ENCODE assay signal across 10 cellular contexts in the genomic region with DNA sequence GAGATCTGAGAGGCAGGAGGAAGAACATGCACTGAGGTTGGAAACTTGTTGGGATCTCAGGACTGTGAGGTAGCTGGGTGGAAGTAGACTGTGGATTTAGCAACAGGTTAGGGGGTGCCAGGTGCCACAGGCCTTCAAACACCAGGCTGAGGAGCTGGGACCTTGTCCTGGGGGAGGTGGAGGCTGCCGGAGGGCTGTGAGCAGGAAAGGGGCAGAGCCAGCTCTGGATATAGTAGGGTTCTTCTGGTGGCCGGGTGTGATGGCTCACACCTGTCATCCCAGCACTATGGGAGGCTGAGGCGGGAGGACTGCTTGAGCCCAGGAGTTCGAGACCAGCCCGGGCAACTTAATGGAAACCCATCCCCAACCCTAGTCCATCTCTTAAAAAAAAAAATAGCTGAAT. TPM values are rescaled to one million over a fixed set of nuclear protein-coding genes. Genes with fewer than 3 reads are reported as not detected.
A peak's percentile ranks its signal among the peaks of the same experiment; 100 is the strongest.
DNase-seq lines count a peak whose midpoint lies in the region; ATAC-seq and TF ChIP-seq lines count a peak whose summit lies in the region.
"Had no signal": no experiment of that assay in that cellular context is flagged by ENCODE, and none has a peak within 500 bp of the region (broad histone marks: within the 10 kb centered on the region; RNA-seq: fewer than 3 reads in every experiment).

No MANE protein-coding gene starts in this region.

- H3K36me3 ChIP-seq in iPS-18a (ENCODE audit: control insufficient read depth, low read depth, low read length): no peaks in the 10 kb centered on the region

- peak overlapping the region; percentile 91 for H3K4me3 Mint-ChIP-seq in activated B cell treated with CpG ODN at 0.5 μM for 24 hours

- H3K9me3 ChIP-seq in iPS-18a (ENCODE audit: control insufficient read depth, low read depth, low read length): no peaks in the 10 kb centered on the region

- peaks cover 11% of the 10 kb centered on the region for H3K36me3 Mint-ChIP-seq in activated B cell treated with CpG ODN at 0.5 μM for 24 hours (ENCODE audit: low read depth)

- peaks cover 55% of the 10 kb centered on the region for H3K4me1 Mint-ChIP-seq in activated B cell treated with CpG ODN at 0.5 μM for 24 hours

- H3K9ac ChIP-seq in iPS-18a (ENCODE audit: low read length): no peak overlapping the region

- no peak overlapping the region for H3K27ac ChIP-seq in iPS-18a (ENCODE audit: low read length)
- peak overlapping the region in 16 of 21 experiments; percentile 47 to 85 (median 74) for H3K27ac ChIP-seq in skin epidermis

- no peaks in the 10 kb centered on the region for H3K27me3 ChIP-seq in iPS-18a (ENCODE audit: control insufficient read depth, insufficient read depth, low read length)

- CTCF ChIA-PET in activated B cell treated with CpG ODN at 0.5 μM for 24 hours (lab: Charles Lee): interaction anchor here (0.7 kb wide), 1 partner anchor 712 kb away, joined by 3 read pairs; no protein-coding TSS in a partner anchor
- CTCF ChIA-PET in HEK293T (lab: Yijun Ruan, JAX): interaction anchor here (0.7 kb wide), 2 partner anchors 63 to 138 kb away, joined by 3 to 4 read pairs; no protein-coding TSS in a partner anchor

- no peaks in the 10 kb centered on the region for H3K27me3 Mint-ChIP-seq in activated B cell treated with CpG ODN at 0.5 μM for 24 hours

- POLR2A ChIA-PET in activated B cell treated with CpG ODN at 0.5 μM for 24 hours (lab: Charles Lee) (interaction anchor here (0.5 to 1.9 kb wide), 10 partner anchors 8 to 1172 kb away, joined by 3 to 10 read pairs (median 4); a partner anchor contains a TSS), HEK293T (lab: Yijun Ruan, JAX) (interaction anchor here (1.0 to 4.8 kb wide), 4 partner anchors 16 to 120 kb away, joined by 3 to 41 read pairs (median 4); a partner anchor contains a TSS)

- no peaks in the 10 kb centered on the region for H3K9me3 Mint-ChIP-seq in activated B cell treated with CpG ODN at 0.5 μM for 24 hours

- ATAC-seq in activated B cell treated with CpG ODN at 0.5 μM for 24 hours (ENCODE audit: low read depth): no peak
- ATAC-seq in HG02852 (IDR thresholded peaks at IDR 0.05; ENCODE audit: unreplicated experiment): no peak

- TF ChIP-seq CTCF in HFF-Myc (IDR thresholded peaks at IDR 0.05; ENCODE audit: low read depth, low read length, missing control alignments): no peak
- no peak for TF ChIP-seq CTCF in activated B cell treated with CpG ODN at 0.5 μM for 24 hours (IDR thresholded peaks at IDR 0.05)

- H3K4me3 ChIP-seq in HFF-Myc (replicated peaks; ENCODE audit: low read depth, low read length) (peak overlapping the region; percentile 49; the same call in 1 of the 2 replicates), iPS-18a (ENCODE audit: low read length) (peak overlapping the region; percentile 68), skin epidermis (peak overlapping the region in 2 of 7 experiments; percentile 57 to 58)
- H3K4me3 ChIP-seq: HAP-1 had no signal

- intact Hi-C loops in activated B cell treated with CpG ODN at 0.5 μM for 24 hours (cut with micrococcal nuclease): loop anchor here (2.0 kb wide), 1 partner anchor 119 kb away; a partner anchor contains a TSS

- peak overlapping the region; percentile 46 for H3K27ac Mint-ChIP-seq in activated B cell treated with CpG ODN at 0.5 μM for 24 hours

- DNase-seq in HFF-Myc (ENCODE audit: extremely low read depth, low read depth) (no peak), activated B cell treated with CpG ODN at 0.5 μM for 24 hours (no peak), HEK293T (ENCODE audit: extremely low spot score) (no peak), HuH-7 (ENCODE audit: low spot score) (no peak), NCI-H187 (lab: John Stamatoyannopoulos, UW) (no peak)

- peaks cover 20% of the 10 kb centered on the region for H3K4me1 ChIP-seq in iPS-18a (ENCODE audit: control insufficient read depth, low read depth, low read length)

TF ChIP-seq in HEK293T, 16 proteins besides CTCF, POLR2A, EP300 and RAD21:
- TF ChIP-seq TARDBP (IDR thresholded peaks at IDR 0.05): no peak
- TF ChIP-seq NFRKB (IDR thresholded peaks at IDR 0.05): no peak
- TF ChIP-seq CTBP1 (IDR thresholded peaks at IDR 0.05; ENCODE audit: borderline replicate concordance): no peak
- no peak for TF ChIP-seq L3MBTL2 (conservative IDR thresholded peaks at IDR 0.05)
- no peak for TF ChIP-seq SUZ12 (IDR thresholded peaks at IDR 0.05)
- no peak for TF ChIP-seq FOXK2 (IDR thresholded peaks at IDR 0.05)
- TF ChIP-seq LEF1 (IDR thresholded peaks at IDR 0.05; ENCODE audit: borderline replicate concordance): no peak
- no peak for TF ChIP-seq ARNT (IDR thresholded peaks at IDR 0.05)
- no peak for TF ChIP-seq SP1 (IDR thresholded peaks at IDR 0.05)
- no peak for TF ChIP-seq FOXM1 (IDR thresholded peaks at IDR 0.05; ENCODE audit: borderline replicate concordance)
- no peak for TF ChIP-seq FOXA1 (IDR thresholded peaks at IDR 0.05)
- TF ChIP-seq BHLHE40 (IDR thresholded peaks at IDR 0.05; ENCODE audit: borderline replicate concordance): no peak
- TF ChIP-seq, protein P1, sequence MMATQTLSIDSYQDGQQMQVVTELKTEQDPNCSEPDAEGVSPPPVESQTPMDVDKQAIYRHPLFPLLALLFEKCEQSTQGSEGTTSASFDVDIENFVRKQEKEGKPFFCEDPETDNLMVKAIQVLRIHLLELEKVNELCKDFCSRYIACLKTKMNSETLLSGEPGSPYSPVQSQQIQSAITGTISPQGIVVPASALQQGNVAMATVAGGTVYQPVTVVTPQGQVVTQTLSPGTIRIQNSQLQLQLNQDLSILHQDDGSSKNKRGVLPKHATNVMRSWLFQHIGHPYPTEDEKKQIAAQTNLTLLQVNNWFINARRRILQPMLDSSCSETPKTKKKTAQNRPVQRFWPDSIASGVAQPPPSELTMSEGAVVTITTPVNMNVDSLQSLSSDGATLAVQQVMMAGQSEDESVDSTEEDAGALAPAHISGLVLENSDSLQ (IDR thresholded peaks at IDR 0.05): no peak
- TF ChIP-seq ZNF384 (IDR thresholded peaks at IDR 0.05): no peak

RNA-seq across cellular contexts. Expression of a gene that starts 3.1 kb away (rescaled TPM):
- 12.0 and 15.0 TPM in 2 replicates for total RNA-seq in activated B cell treated with CpG ODN at 0.5 μM for 24 hours

RNA-seq across cellular contexts. Expression of a gene that starts 8.1 kb away (rescaled TPM):
- total RNA-seq in activated B cell treated with CpG ODN at 0.5 μM for 24 hours: 70.1 and 88.8 TPM in 2 replicates

RNA-seq across cellular contexts. Expression of a gene that starts 41.0 kb away (rescaled TPM):
- 103 and 107 TPM in 2 replicates for total RNA-seq in activated B cell treated with CpG ODN at 0.5 μM for 24 hours

RNA-seq across cellular contexts. Expression of a gene that starts 43.2 kb away (rescaled TPM):
- 56.7 and 60.6 TPM in 2 replicates for total RNA-seq in activated B cell treated with CpG ODN at 0.5 μM for 24 hours

RNA-seq across cellular contexts. Expression of a gene that starts 46.9 kb away (rescaled TPM):
- total RNA-seq in activated B cell treated with CpG ODN at 0.5 μM for 24 hours: 0.39 and 0.55 TPM in 2 replicates
- total RNA-seq: LHCN-M2 had no signal
